ENCODE assay signal across 1 cellular context in the genomic region with DNA sequence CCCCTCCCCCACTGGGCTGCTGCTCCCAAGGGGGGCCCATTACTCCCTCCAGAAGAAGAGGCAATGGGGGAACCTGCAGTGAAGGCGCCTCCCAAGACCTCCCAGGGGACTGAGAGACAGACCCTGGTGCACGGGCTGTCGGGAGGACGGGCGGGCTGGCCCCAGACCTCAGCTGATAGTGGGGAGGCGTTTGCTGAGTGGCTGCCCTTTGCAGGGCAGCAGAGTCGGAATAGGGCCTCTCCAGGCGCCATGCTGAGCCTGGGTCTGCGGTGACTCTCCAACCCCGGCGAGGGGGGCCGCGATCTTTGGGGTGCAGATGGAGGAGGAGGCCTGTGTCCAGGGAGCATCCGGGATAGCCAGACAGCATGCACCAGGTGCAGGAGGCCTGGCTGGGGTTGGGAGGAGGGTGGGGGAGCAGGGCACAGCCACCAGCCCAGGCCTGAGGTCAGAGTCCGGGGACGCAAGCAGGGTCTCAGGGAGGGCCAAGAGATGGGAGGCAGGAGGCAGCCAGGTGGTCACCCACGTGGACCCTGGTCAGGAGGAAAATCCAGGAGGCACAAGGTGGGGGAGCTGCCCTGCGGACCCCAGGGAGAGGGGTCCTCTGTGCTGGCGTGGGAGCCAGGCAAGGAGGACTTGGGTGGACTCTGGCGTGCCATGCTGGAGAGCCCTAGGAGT.
TF ChIP-seq lines count a peak whose summit lies in the region.

No MANE protein-coding gene starts in this region.

TF ChIP-seq in HepG2, 621 proteins besides CTCF, POLR2A, EP300 and RAD21:
- TF ChIP-seq ZNF460 (CRISPR knock-in tag; IDR thresholded peaks at IDR 0.05; ENCODE audit: borderline replicate concordance) = 0 out of 2 replicates have a peak, but pooled peaks have one; percentile 24
- TF ChIP-seq ZFX (CRISPR knock-in tag; IDR thresholded peaks at IDR 0.05; ENCODE audit: low read depth) = peak; percentile 50
- 0 out of 2 replicates have a peak, but pooled peaks have one; percentile 37 for TF ChIP-seq PITX1 (CRISPR knock-in tag; IDR thresholded peaks at IDR 0.05)
- TF ChIP-seq, protein P1, sequence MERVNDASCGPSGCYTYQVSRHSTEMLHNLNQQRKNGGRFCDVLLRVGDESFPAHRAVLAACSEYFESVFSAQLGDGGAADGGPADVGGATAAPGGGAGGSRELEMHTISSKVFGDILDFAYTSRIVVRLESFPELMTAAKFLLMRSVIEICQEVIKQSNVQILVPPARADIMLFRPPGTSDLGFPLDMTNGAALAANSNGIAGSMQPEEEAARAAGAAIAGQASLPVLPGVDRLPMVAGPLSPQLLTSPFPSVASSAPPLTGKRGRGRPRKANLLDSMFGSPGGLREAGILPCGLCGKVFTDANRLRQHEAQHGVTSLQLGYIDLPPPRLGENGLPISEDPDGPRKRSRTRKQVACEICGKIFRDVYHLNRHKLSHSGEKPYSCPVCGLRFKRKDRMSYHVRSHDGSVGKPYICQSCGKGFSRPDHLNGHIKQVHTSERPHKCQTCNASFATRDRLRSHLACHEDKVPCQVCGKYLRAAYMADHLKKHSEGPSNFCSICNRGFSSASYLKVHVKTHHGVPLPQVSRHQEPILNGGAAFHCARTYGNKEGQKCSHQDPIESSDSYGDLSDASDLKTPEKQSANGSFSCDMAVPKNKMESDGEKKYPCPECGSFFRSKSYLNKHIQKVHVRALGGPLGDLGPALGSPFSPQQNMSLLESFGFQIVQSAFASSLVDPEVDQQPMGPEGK (CRISPR knock-in tag; IDR thresholded peaks at IDR 0.05) = peak; percentile 12; the same call in 1 of the 2 replicates
- TF ChIP-seq SMAD9 (CRISPR knock-in tag; IDR thresholded peaks at IDR 0.05) = no peak
- no peak for TF ChIP-seq ZBTB42 (CRISPR knock-in tag; IDR thresholded peaks at IDR 0.05)
- TF ChIP-seq, protein P2, sequence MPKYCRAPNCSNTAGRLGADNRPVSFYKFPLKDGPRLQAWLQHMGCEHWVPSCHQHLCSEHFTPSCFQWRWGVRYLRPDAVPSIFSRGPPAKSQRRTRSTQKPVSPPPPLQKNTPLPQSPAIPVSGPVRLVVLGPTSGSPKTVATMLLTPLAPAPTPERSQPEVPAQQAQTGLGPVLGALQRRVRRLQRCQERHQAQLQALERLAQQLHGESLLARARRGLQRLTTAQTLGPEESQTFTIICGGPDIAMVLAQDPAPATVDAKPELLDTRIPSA (CRISPR knock-in tag; IDR thresholded peaks at IDR 0.05; ENCODE audit: borderline replicate concordance) = 0 out of 2 replicates have a peak, but pooled peaks have one; percentile 24
- TF ChIP-seq HNF4A (CRISPR knock-in tag; IDR thresholded peaks at IDR 0.05) = 0 out of 2 replicates have a peak, but pooled peaks have one; percentile 24
- no peak for TF ChIP-seq TEAD2 (CRISPR knock-in tag; IDR thresholded peaks at IDR 0.05)
- no peak for TF ChIP-seq ZNF629 (CRISPR knock-in tag; conservative IDR thresholded peaks at IDR 0.05)
- peak; percentile 46; the same call in 1 of the 2 replicates for TF ChIP-seq ZNF788 (CRISPR knock-in tag; IDR thresholded peaks at IDR 0.05; ENCODE audit: borderline replicate concordance)
- no peak for TF ChIP-seq NFKBIZ (CRISPR knock-in tag; IDR thresholded peaks at IDR 0.05)
- TF ChIP-seq ZSCAN25 (CRISPR knock-in tag; IDR thresholded peaks at IDR 0.05) = peak; percentile 29; the same call in 1 of the 2 replicates
- TF ChIP-seq, protein P3, sequence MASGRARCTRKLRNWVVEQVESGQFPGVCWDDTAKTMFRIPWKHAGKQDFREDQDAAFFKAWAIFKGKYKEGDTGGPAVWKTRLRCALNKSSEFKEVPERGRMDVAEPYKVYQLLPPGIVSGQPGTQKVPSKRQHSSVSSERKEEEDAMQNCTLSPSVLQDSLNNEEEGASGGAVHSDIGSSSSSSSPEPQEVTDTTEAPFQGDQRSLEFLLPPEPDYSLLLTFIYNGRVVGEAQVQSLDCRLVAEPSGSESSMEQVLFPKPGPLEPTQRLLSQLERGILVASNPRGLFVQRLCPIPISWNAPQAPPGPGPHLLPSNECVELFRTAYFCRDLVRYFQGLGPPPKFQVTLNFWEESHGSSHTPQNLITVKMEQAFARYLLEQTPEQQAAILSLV (CRISPR knock-in tag; IDR thresholded peaks at IDR 0.05; ENCODE audit: borderline replicate concordance) = no peak
- TF ChIP-seq ASH2L (IDR thresholded peaks at IDR 0.05; ENCODE audit: insufficient read length, low read depth, low read length) = no peak
- TF ChIP-seq, protein P4, sequence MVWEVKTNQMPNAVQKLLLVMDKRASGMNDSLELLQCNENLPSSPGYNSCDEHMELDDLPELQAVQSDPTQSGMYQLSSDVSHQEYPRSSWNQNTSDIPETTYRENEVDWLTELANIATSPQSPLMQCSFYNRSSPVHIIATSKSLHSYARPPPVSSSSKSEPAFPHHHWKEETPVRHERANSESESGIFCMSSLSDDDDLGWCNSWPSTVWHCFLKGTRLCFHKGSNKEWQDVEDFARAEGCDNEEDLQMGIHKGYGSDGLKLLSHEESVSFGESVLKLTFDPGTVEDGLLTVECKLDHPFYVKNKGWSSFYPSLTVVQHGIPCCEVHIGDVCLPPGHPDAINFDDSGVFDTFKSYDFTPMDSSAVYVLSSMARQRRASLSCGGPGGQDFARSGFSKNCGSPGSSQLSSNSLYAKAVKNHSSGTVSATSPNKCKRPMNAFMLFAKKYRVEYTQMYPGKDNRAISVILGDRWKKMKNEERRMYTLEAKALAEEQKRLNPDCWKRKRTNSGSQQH (CRISPR knock-in tag; IDR thresholded peaks at IDR 0.05; ENCODE audit: low read depth) = no peak
- peak; percentile 23; the same call in 1 of the 2 replicates for TF ChIP-seq UBTF (CRISPR knock-in tag; IDR thresholded peaks at IDR 0.05)
- no peak for TF ChIP-seq CREM (IDR thresholded peaks at IDR 0.05)
- no peak for TF ChIP-seq CREM (CRISPR knock-in tag; IDR thresholded peaks at IDR 0.05)
- no peak for TF ChIP-seq ZBTB26 (CRISPR knock-in tag; IDR thresholded peaks at IDR 0.05; ENCODE audit: borderline replicate concordance)
- TF ChIP-seq MXI1 (IDR thresholded peaks at IDR 0.05; ENCODE audit: borderline replicate concordance, low read depth, low read length) = no peak
- TF ChIP-seq TBX2 (CRISPR knock-in tag; IDR thresholded peaks at IDR 0.05; ENCODE audit: borderline replicate concordance) = 0 out of 2 replicates have a peak, but pooled peaks have one; percentile 10
- TF ChIP-seq LCORL (IDR thresholded peaks at IDR 0.05) = no peak
- TF ChIP-seq LCORL (CRISPR knock-in tag; IDR thresholded peaks at IDR 0.05) = peak; percentile 53; the same call in 1 of the 2 replicates
- TF ChIP-seq XRCC5 (optimal IDR thresholded peaks at IDR 0.05; ENCODE audit: low read length) = no peak
- no peak for TF ChIP-seq FLYWCH1 (CRISPR knock-in tag; IDR thresholded peaks at IDR 0.05)
- TF ChIP-seq, protein P5, sequence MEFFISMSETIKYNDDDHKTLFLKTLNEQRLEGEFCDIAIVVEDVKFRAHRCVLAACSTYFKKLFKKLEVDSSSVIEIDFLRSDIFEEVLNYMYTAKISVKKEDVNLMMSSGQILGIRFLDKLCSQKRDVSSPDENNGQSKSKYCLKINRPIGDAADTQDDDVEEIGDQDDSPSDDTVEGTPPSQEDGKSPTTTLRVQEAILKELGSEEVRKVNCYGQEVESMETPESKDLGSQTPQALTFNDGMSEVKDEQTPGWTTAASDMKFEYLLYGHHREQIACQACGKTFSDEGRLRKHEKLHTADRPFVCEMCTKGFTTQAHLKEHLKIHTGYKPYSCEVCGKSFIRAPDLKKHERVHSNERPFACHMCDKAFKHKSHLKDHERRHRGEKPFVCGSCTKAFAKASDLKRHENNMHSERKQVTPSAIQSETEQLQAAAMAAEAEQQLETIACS (CRISPR knock-in tag; IDR thresholded peaks at IDR 0.05) = no peak
- 0 out of 2 replicates have a peak, but pooled peaks have one; percentile 29 for TF ChIP-seq ZNF687 (CRISPR knock-in tag; IDR thresholded peaks at IDR 0.05)
- TF ChIP-seq ZBTB33 (CRISPR knock-in tag; IDR thresholded peaks at IDR 0.05) = no peak
- TF ChIP-seq ZNF234 (CRISPR knock-in tag; conservative IDR thresholded peaks at IDR 0.05) = no peak
- TF ChIP-seq ZFP62 (CRISPR knock-in tag; IDR thresholded peaks at IDR 0.05) = no peak
- TF ChIP-seq NRL (CRISPR knock-in tag; IDR thresholded peaks at IDR 0.05; ENCODE audit: borderline replicate concordance) = peak; percentile 21; the same call in 1 of the 2 replicates
- no peak for TF ChIP-seq ZNF775 (CRISPR knock-in tag; IDR thresholded peaks at IDR 0.05; ENCODE audit: borderline replicate concordance)
- TF ChIP-seq, protein P6, sequence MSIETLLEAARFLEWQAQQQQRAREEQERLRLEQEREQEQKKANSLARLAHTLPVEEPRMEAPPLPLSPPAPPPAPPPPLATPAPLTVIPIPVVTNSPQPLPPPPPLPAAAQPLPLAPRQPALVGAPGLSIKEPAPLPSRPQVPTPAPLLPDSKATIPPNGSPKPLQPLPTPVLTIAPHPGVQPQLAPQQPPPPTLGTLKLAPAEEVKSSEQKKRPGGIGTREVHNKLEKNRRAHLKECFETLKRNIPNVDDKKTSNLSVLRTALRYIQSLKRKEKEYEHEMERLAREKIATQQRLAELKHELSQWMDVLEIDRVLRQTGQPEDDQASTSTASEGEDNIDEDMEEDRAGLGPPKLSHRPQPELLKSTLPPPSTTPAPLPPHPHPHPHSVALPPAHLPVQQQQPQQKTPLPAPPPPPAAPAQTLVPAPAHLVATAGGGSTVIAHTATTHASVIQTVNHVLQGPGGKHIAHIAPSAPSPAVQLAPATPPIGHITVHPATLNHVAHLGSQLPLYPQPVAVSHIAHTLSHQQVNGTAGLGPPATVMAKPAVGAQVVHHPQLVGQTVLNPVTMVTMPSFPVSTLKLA (IDR thresholded peaks at IDR 0.05) = peak; percentile 56; the same call in 1 of the 2 replicates
- TF ChIP-seq ZNF263 (CRISPR knock-in tag; IDR thresholded peaks at IDR 0.05) = 0 out of 2 replicates have a peak, but pooled peaks have one; percentile 10
- no peak for TF ChIP-seq DNMT1 (CRISPR knock-in tag; IDR thresholded peaks at IDR 0.05)
TF ChIP-seq in HepG2: peak in this region for 15.
